1 cellular context compared by ENCODE assay signal in genomic region chr17:81867952-81868673, GRCh38.
TF ChIP-seq lines count a peak whose summit lies in the region.

No MANE protein-coding gene starts in this region.

TF ChIP-seq in HepG2, 621 proteins besides CTCF, POLR2A, EP300 and RAD21 (continued from another document):
- TF ChIP-seq, protein P1, sequence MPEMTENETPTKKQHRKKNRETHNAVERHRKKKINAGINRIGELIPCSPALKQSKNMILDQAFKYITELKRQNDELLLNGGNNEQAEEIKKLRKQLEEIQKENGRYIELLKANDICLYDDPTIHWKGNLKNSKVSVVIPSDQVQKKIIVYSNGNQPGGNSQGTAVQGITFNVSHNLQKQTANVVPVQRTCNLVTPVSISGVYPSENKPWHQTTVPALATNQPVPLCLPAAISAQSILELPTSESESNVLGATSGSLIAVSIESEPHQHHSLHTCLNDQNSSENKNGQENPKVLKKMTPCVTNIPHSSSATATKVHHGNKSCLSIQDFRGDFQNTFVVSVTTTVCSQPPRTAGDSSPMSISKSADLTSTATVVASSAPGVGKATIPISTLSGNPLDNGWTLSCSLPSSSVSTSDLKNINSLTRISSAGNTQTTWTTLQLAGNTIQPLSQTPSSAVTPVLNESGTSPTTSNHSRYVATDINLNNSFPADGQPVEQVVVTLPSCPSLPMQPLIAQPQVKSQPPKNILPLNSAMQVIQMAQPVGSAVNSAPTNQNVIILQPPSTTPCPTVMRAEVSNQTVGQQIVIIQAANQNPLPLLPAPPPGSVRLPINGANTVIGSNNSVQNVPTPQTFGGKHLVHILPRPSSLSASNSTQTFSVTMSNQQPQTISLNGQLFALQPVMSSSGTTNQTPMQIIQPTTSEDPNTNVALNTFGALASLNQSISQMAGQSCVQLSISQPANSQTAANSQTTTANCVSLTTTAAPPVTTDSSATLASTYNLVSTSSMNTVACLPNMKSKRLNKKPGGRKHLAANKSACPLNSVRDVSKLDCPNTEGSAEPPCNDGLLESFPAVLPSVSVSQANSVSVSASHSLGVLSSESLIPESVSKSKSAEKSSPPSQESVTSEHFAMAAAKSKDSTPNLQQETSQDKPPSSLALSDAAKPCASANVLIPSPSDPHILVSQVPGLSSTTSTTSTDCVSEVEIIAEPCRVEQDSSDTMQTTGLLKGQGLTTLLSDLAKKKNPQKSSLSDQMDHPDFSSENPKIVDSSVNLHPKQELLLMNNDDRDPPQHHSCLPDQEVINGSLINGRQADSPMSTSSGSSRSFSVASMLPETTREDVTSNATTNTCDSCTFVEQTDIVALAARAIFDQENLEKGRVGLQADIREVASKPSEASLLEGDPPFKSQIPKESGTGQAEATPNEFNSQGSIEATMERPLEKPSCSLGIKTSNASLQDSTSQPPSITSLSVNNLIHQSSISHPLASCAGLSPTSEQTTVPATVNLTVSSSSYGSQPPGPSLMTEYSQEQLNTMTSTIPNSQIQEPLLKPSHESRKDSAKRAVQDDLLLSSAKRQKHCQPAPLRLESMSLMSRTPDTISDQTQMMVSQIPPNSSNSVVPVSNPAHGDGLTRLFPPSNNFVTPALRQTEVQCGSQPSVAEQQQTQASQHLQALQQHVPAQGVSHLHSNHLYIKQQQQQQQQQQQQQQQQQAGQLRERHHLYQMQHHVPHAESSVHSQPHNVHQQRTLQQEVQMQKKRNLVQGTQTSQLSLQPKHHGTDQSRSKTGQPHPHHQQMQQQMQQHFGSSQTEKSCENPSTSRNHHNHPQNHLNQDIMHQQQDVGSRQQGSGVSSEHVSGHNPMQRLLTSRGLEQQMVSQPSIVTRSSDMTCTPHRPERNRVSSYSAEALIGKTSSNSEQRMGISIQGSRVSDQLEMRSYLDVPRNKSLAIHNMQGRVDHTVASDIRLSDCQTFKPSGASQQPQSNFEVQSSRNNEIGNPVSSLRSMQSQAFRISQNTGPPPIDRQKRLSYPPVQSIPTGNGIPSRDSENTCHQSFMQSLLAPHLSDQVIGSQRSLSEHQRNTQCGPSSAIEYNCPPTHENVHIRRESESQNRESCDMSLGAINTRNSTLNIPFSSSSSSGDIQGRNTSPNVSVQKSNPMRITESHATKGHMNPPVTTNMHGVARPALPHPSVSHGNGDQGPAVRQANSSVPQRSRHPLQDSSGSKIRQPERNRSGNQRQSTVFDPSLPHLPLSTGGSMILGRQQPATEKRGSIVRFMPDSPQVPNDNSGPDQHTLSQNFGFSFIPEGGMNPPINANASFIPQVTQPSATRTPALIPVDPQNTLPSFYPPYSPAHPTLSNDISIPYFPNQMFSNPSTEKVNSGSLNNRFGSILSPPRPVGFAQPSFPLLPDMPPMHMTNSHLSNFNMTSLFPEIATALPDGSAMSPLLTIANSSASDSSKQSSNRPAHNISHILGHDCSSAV (CRISPR knock-in tag; IDR thresholded peaks at IDR 0.05; ENCODE audit: borderline replicate concordance), result no peak
- no peak for TF ChIP-seq ZNF260 (CRISPR knock-in tag; IDR thresholded peaks at IDR 0.05; ENCODE audit: borderline replicate concordance, low read depth)
- TF ChIP-seq ZNF264 (CRISPR knock-in tag; IDR thresholded peaks at IDR 0.05), result no peak
- TF ChIP-seq ZBTB3 (CRISPR knock-in tag; IDR thresholded peaks at IDR 0.05; ENCODE audit: borderline replicate concordance, low read depth), result no peak
- TF ChIP-seq EEA1 (CRISPR knock-in tag; IDR thresholded peaks at IDR 0.05; ENCODE audit: borderline replicate concordance), result no peak; the same call in 1 of the 2 replicates
- no peak for TF ChIP-seq SMC3 (IDR thresholded peaks at IDR 0.05; ENCODE audit: low read length)
- TF ChIP-seq ZNF446 (CRISPR knock-in tag; IDR thresholded peaks at IDR 0.05), result no peak
- no peak for TF ChIP-seq NR0B2 (CRISPR knock-in tag; IDR thresholded peaks at IDR 0.05)
- no peak; the same call in 1 of the 2 replicates for TF ChIP-seq HIVEP1 (CRISPR knock-in tag; IDR thresholded peaks at IDR 0.05)
- no peak for TF ChIP-seq ZNF737 (CRISPR knock-in tag; IDR thresholded peaks at IDR 0.05; ENCODE audit: borderline replicate concordance)
- TF ChIP-seq, protein P2, sequence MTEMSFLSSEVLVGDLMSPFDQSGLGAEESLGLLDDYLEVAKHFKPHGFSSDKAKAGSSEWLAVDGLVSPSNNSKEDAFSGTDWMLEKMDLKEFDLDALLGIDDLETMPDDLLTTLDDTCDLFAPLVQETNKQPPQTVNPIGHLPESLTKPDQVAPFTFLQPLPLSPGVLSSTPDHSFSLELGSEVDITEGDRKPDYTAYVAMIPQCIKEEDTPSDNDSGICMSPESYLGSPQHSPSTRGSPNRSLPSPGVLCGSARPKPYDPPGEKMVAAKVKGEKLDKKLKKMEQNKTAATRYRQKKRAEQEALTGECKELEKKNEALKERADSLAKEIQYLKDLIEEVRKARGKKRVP (CRISPR knock-in tag; IDR thresholded peaks at IDR 0.05), result peak in 1 of 2 experiments; percentile 23; a peak in 1 of 4 replicates
- no peak for TF ChIP-seq SRSF9 (IDR thresholded peaks at IDR 0.05; ENCODE audit: borderline replicate concordance, insufficient read depth, low read depth, low read length, poor library complexity, severe bottlenecking)
- TF ChIP-seq ZNF124 (CRISPR knock-in tag; IDR thresholded peaks at IDR 0.05), result no peak
- peak; percentile 67 for TF ChIP-seq CSRNP1 (CRISPR knock-in tag; IDR thresholded peaks at IDR 0.05)
- no peak for TF ChIP-seq ZSCAN12 (CRISPR knock-in tag; IDR thresholded peaks at IDR 0.05)
- TF ChIP-seq, protein P3, sequence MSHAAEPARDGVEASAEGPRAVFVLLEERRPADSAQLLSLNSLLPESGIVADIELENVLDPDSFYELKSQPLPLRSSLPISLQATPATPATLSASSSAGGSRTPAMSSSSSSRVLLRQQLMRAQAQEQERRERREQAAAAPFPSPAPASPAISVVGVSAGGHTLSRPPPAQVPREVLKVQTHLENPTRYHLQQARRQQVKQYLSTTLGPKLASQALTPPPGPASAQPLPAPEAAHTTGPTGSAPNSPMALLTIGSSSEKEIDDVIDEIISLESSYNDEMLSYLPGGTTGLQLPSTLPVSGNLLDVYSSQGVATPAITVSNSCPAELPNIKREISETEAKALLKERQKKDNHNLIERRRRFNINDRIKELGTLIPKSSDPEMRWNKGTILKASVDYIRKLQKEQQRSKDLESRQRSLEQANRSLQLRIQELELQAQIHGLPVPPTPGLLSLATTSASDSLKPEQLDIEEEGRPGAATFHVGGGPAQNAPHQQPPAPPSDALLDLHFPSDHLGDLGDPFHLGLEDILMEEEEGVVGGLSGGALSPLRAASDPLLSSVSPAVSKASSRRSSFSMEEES (CRISPR knock-in tag; IDR thresholded peaks at IDR 0.05), result no peak
- no peak for TF ChIP-seq XRCC5 (optimal IDR thresholded peaks at IDR 0.05; ENCODE audit: low read length)
- peak; percentile 26; the same call in 1 of the 3 replicates for TF ChIP-seq MXI1 (IDR thresholded peaks at IDR 0.05; ENCODE audit: borderline replicate concordance, low read depth, low read length)
- no peak for TF ChIP-seq ZNF790 (CRISPR knock-in tag; IDR thresholded peaks at IDR 0.05; ENCODE audit: borderline replicate concordance)
- TF ChIP-seq, protein P4, sequence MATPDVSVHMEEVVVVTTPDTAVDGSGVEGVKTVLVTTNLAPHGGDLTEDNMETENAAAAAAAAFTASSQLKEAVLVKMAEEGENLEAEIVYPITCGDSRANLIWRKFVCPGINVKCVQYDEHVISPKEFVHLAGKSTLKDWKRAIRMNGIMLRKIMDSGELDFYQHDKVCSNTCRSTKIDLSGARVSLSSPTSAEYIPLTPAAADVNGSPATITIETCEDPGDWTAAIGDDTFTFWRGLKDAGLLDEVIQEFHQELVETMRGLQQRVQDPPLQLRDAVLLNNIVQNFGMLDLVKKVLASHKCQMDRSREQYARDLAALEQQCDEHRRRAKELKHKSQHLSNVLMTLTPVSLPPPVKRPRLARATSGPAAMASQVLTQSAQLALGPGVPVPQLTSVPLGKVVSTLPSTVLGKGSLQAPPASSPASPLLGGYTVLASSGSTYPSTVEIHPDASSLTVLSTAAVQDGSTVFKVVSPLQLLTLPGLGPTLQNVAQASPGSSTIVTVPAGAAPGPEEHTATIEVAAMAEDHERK (CRISPR knock-in tag; IDR thresholded peaks at IDR 0.05; ENCODE audit: low read depth), result no peak
- TF ChIP-seq ZNF598 (CRISPR knock-in tag; IDR thresholded peaks at IDR 0.05; ENCODE audit: borderline replicate concordance), result no peak
- 0 out of 2 replicates have a peak, but pooled peaks have one; percentile 7 for TF ChIP-seq ZSCAN9 (CRISPR knock-in tag; IDR thresholded peaks at IDR 0.05; ENCODE audit: borderline replicate concordance)
- no peak for TF ChIP-seq SYNCRIP (IDR thresholded peaks at IDR 0.05; ENCODE audit: insufficient read depth, low read depth, low read length)
- TF ChIP-seq, protein P5, sequence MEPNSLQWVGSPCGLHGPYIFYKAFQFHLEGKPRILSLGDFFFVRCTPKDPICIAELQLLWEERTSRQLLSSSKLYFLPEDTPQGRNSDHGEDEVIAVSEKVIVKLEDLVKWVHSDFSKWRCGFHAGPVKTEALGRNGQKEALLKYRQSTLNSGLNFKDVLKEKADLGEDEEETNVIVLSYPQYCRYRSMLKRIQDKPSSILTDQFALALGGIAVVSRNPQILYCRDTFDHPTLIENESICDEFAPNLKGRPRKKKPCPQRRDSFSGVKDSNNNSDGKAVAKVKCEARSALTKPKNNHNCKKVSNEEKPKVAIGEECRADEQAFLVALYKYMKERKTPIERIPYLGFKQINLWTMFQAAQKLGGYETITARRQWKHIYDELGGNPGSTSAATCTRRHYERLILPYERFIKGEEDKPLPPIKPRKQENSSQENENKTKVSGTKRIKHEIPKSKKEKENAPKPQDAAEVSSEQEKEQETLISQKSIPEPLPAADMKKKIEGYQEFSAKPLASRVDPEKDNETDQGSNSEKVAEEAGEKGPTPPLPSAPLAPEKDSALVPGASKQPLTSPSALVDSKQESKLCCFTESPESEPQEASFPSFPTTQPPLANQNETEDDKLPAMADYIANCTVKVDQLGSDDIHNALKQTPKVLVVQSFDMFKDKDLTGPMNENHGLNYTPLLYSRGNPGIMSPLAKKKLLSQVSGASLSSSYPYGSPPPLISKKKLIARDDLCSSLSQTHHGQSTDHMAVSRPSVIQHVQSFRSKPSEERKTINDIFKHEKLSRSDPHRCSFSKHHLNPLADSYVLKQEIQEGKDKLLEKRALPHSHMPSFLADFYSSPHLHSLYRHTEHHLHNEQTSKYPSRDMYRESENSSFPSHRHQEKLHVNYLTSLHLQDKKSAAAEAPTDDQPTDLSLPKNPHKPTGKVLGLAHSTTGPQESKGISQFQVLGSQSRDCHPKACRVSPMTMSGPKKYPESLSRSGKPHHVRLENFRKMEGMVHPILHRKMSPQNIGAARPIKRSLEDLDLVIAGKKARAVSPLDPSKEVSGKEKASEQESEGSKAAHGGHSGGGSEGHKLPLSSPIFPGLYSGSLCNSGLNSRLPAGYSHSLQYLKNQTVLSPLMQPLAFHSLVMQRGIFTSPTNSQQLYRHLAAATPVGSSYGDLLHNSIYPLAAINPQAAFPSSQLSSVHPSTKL (CRISPR knock-in tag; IDR thresholded peaks at IDR 0.05), result no peak
- no peak for TF ChIP-seq ZFP36L1 (CRISPR knock-in tag; IDR thresholded peaks at IDR 0.05)
- TF ChIP-seq, protein P6, sequence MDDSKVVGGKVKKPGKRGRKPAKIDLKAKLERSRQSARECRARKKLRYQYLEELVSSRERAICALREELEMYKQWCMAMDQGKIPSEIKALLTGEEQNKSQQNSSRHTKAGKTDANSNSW (CRISPR knock-in tag; IDR thresholded peaks at IDR 0.05; ENCODE audit: borderline replicate concordance), result no peak; the same call in 1 of the 2 replicates
- TF ChIP-seq KMT2B (CRISPR knock-in tag; IDR thresholded peaks at IDR 0.05), result no peak; the same call in 1 of the 2 replicates
- TF ChIP-seq ZNF274 (CRISPR knock-in tag; IDR thresholded peaks at IDR 0.05), result no peak
- TF ChIP-seq STAG1 (CRISPR knock-in tag; IDR thresholded peaks at IDR 0.05), result no peak
- TF ChIP-seq TBX2 (CRISPR knock-in tag; IDR thresholded peaks at IDR 0.05; ENCODE audit: borderline replicate concordance), result peak; percentile 35; the same call in 1 of the 2 replicates
- no peak for TF ChIP-seq RFXAP (CRISPR knock-in tag; IDR thresholded peaks at IDR 0.05; ENCODE audit: borderline replicate concordance)
- no peak for TF ChIP-seq NFE2L1 (CRISPR knock-in tag; IDR thresholded peaks at IDR 0.05; ENCODE audit: borderline replicate concordance)
- TF ChIP-seq DDIT3 (CRISPR knock-in tag; IDR thresholded peaks at IDR 0.05), result no peak
TF ChIP-seq in HepG2: peak in this region for 181.
